In genomic region chr18:78730564-78731422, GRCh38 we compare ENCODE assay signal across 19 cellular contexts.
"Had no signal": no experiment of that assay in that cellular context is flagged by ENCODE, and none has a peak within 500 bp of the region (broad histone marks: within the 10 kb centered on the region; RNA-seq: fewer than 3 reads in every experiment).

No MANE protein-coding gene starts in this region.

- H3K4me1 ChIP-seq: parathyroid adenoma, testis, uterus had no signal

- H3K4me3 ChIP-seq: lung, smooth muscle cell, testis, uterus had no signal

- H3K36me3 ChIP-seq: uterus had no signal

- H3K27ac ChIP-seq: epithelial cell of prostate, parathyroid adenoma, testis, uterus had no signal

- H3K27me3 ChIP-seq: testis, uterus had no signal

- H3K36me3 Mint-ChIP-seq: activated CD4-positive, alpha-beta memory T cell treated with anti-CD3 and anti-CD28 coated beads for 36 hours; activated CD8-positive, alpha-beta memory T cell treated with anti-CD3 and anti-CD28 coated beads, Interleukin-2, amount 10 ng/mL, durations not matched to agents 7 days and 5 days; activated naive CD8-positive, alpha-beta T cell treated with anti-CD3 and anti-CD28 coated beads, Interleukin-2, amount 10 ng/mL, durations not matched to agents 7 days and 5 days; brain; naive B cell had no signal

- H3K4me1 Mint-ChIP-seq: activated CD4-positive, alpha-beta T cell treated with anti-CD3 and anti-CD28 coated beads for 36 hours; activated CD8-positive, alpha-beta memory T cell treated with anti-CD3 and anti-CD28 coated beads, Interleukin-2, amount 10 ng/mL, durations not matched to agents 7 days and 5 days; activated naive CD8-positive, alpha-beta T cell treated with anti-CD3 and anti-CD28 coated beads, Interleukin-2, amount 10 ng/mL, durations not matched to agents 7 days and 5 days; naive B cell; stimulated activated naive CD8-positive, alpha-beta T cell treated with anti-CD3 and anti-CD28 coated beads, Interleukin-15, amount 100 ng/mL, for 72 hours; T-helper 17 cell had no signal

- H3K9me3 Mint-ChIP-seq: activated CD4-positive, alpha-beta memory T cell treated with anti-CD3 and anti-CD28 coated beads for 36 hours; activated naive CD8-positive, alpha-beta T cell treated with anti-CD3 and anti-CD28 coated beads, Interleukin-2, amount 10 ng/mL, durations not matched to agents 7 days and 5 days; activated T-cell treated with anti-CD3 and anti-CD28 coated beads, Interleukin-2, amount 50 U/mL, for 24 hours; naive B cell; stimulated activated naive CD8-positive, alpha-beta T cell treated with anti-CD3 and anti-CD28 coated beads, Interleukin-15, amount 100 ng/mL, for 72 hours had no signal

- H3K4me2 ChIP-seq: smooth muscle cell had no signal

- H3K4me3 Mint-ChIP-seq: activated CD4-positive, alpha-beta memory T cell treated with anti-CD3 and anti-CD28 coated beads for 36 hours; activated CD4-positive, alpha-beta T cell treated with anti-CD3 and anti-CD28 coated beads for 36 hours; activated CD8-positive, alpha-beta memory T cell treated with anti-CD3 and anti-CD28 coated beads, Interleukin-2, amount 10 ng/mL, durations not matched to agents 7 days and 5 days; activated naive CD8-positive, alpha-beta T cell treated with anti-CD3 and anti-CD28 coated beads, Interleukin-2, amount 10 ng/mL, durations not matched to agents 7 days and 5 days; activated T-cell treated with anti-CD3 and anti-CD28 coated beads, Interleukin-2, amount 50 U/mL, for 24 hours; brain; stimulated activated naive CD8-positive, alpha-beta T cell treated with anti-CD3 and anti-CD28 coated beads, Interleukin-15, amount 100 ng/mL, for 72 hours; T-helper 17 cell had no signal

- H3K9ac ChIP-seq: parathyroid adenoma had no signal

- DNase-seq: activated CD4-positive, alpha-beta memory T cell treated with anti-CD3 and anti-CD28 coated beads for 36 hours; activated CD4-positive, alpha-beta T cell treated with anti-CD3 and anti-CD28 coated beads for 36 hours; activated CD8-positive, alpha-beta memory T cell treated with anti-CD3 and anti-CD28 coated beads, Interleukin-2, amount 10 ng/mL, durations not matched to agents 7 days and 5 days; activated naive CD4-positive, alpha-beta T cell; activated naive CD8-positive, alpha-beta T cell treated with anti-CD3 and anti-CD28 coated beads, Interleukin-2, amount 10 ng/mL, durations not matched to agents 7 days and 5 days; activated T-cell treated with anti-CD3 and anti-CD28 coated beads, Interleukin-2, amount 50 U/mL, for 24 hours; effector CD8-positive, alpha-beta T cell; left cardiac atrium; naive B cell; retina; stimulated activated naive CD8-positive, alpha-beta T cell treated with anti-CD3 and anti-CD28 coated beads, Interleukin-15, amount 100 ng/mL, for 72 hours; T-helper 17 cell; testis had no signal

- H3K27ac Mint-ChIP-seq: activated CD4-positive, alpha-beta memory T cell treated with anti-CD3 and anti-CD28 coated beads for 36 hours; activated CD4-positive, alpha-beta T cell treated with anti-CD3 and anti-CD28 coated beads for 36 hours; activated CD8-positive, alpha-beta memory T cell treated with anti-CD3 and anti-CD28 coated beads, Interleukin-2, amount 10 ng/mL, durations not matched to agents 7 days and 5 days; activated naive CD8-positive, alpha-beta T cell treated with anti-CD3 and anti-CD28 coated beads, Interleukin-2, amount 10 ng/mL, durations not matched to agents 7 days and 5 days; activated T-cell treated with anti-CD3 and anti-CD28 coated beads, Interleukin-2, amount 50 U/mL, for 24 hours; naive B cell; stimulated activated naive CD8-positive, alpha-beta T cell treated with anti-CD3 and anti-CD28 coated beads, Interleukin-15, amount 100 ng/mL, for 72 hours; T-helper 17 cell had no signal

- H3K9me3 ChIP-seq: testis, uterus had no signal

- H3K27me3 Mint-ChIP-seq: activated CD4-positive, alpha-beta memory T cell treated with anti-CD3 and anti-CD28 coated beads for 36 hours; activated CD8-positive, alpha-beta memory T cell treated with anti-CD3 and anti-CD28 coated beads, Interleukin-2, amount 10 ng/mL, durations not matched to agents 7 days and 5 days; activated naive CD8-positive, alpha-beta T cell treated with anti-CD3 and anti-CD28 coated beads, Interleukin-2, amount 10 ng/mL, durations not matched to agents 7 days and 5 days; activated T-cell treated with anti-CD3 and anti-CD28 coated beads, Interleukin-2, amount 50 U/mL, for 24 hours; naive B cell; T-helper 17 cell had no signal

- H2AFZ ChIP-seq: parathyroid adenoma had no signal

- ATAC-seq: activated CD4-positive, alpha-beta T cell treated with anti-CD3 and anti-CD28 coated beads for 36 hours; activated CD8-positive, alpha-beta memory T cell treated with anti-CD3 and anti-CD28 coated beads, Interleukin-2, amount 10 ng/mL, durations not matched to agents 7 days and 5 days; left cardiac atrium; stimulated activated naive CD8-positive, alpha-beta T cell treated with anti-CD3 and anti-CD28 coated beads, Interleukin-15, amount 100 ng/mL, for 72 hours; T-helper 17 cell had no signal

- H3K79me2 ChIP-seq: parathyroid adenoma had no signal
